ENCODE assay signal across 18 cellular contexts in the genomic region with DNA sequence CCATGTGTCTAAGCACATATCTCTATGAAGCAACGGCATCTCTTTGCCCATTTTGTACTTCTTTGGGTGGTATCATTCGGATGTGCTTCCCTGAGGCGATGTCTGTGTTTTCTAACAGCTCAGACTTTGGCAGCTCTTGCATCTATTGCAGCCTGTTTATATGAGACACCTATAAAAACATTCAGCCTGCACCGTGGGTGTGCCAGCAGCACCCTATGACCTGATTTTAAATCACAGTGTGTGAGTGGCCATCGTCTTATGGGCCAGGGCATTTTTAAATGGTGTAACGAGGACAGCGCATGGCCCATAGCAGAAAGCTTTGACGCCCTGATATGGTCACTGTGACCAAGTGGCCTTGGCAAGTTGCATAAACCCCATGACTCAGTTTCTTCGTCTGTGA. TPM values are rescaled to one million over a fixed set of nuclear protein-coding genes. Genes with fewer than 3 reads are reported as not detected.
A peak's percentile ranks its signal among the peaks of the same experiment; 100 is the strongest.
DNase-seq lines count a peak whose midpoint lies in the region; TF ChIP-seq lines count a peak whose summit lies in the region.
"Had no signal": no experiment of that assay in that cellular context is flagged by ENCODE, and none has a peak within 500 bp of the region (broad histone marks: within the 10 kb centered on the region; RNA-seq: fewer than 3 reads in every experiment).

No MANE protein-coding gene starts in this region.

- no peaks in the 10 kb centered on the region for H3K27me3 ChIP-seq in right atrium auricular region
- H3K27me3 ChIP-seq in skeletal muscle tissue (ENCODE audit: control insufficient read depth in 3 of 3, insufficient read depth in 3 of 3, low read length in 3 of 3): no peaks in the 10 kb centered on the region

- no peaks in the 10 kb centered on the region for H3K4me1 Mint-ChIP-seq in T-helper 2 cell treated with Interferon-gamma antibody and Interleukin-4, amounts not matched to agents 5 μg/mL and 100 μg/mL, for 36 hours (ENCODE audit: low read depth)
- H3K4me1 Mint-ChIP-seq: activated CD8-positive, alpha-beta memory T cell treated with anti-CD3 and anti-CD28 coated beads, Interleukin-2, amount 10 ng/mL, durations not matched to agents 7 days and 5 days; neural crest cell had no signal

- H3K9me3 Mint-ChIP-seq in T-helper 2 cell treated with Interferon-gamma antibody and Interleukin-4, amounts not matched to agents 5 μg/mL and 100 μg/mL, for 36 hours: peaks cover 10% of the 10 kb centered on the region

- H3K27me3 Mint-ChIP-seq in T-helper 2 cell treated with Interferon-gamma antibody and Interleukin-4, amounts not matched to agents 5 μg/mL and 100 μg/mL, for 36 hours (ENCODE audit: low read depth): peaks cover 1% of the 10 kb centered on the region

- H3K27ac ChIP-seq in right atrium auricular region: peak overlapping the region; percentile 72 to 76
- peak overlapping the region; percentile 5 for H3K27ac ChIP-seq in skeletal muscle tissue (ENCODE audit: low read depth, low read length)

- peaks cover 0 to 63% of the 10 kb centered on the region in 2 donors for H3K4me1 ChIP-seq in right atrium auricular region
- H3K4me1 ChIP-seq in skeletal muscle tissue (ENCODE audit: control insufficient read depth in 3 of 3, insufficient read depth in 3 of 3, low read length in 3 of 3): peaks cover 13 to 25% (median 22%) of the 10 kb centered on the region in 3 donors

- no peak overlapping the region for H3K27ac Mint-ChIP-seq in T-helper 2 cell treated with Interferon-gamma antibody and Interleukin-4, amounts not matched to agents 5 μg/mL and 100 μg/mL, for 36 hours
- H3K27ac Mint-ChIP-seq: activated CD8-positive, alpha-beta memory T cell treated with anti-CD3 and anti-CD28 coated beads, Interleukin-2, amount 10 ng/mL, durations not matched to agents 7 days and 5 days had no signal

- peak overlapping the region in 2 of 3 donors; percentile 1 to 35 for H3K9ac ChIP-seq in skeletal muscle tissue (ENCODE audit: low read depth in 1 of 3, low read length in 3 of 3)

- H3K4me3 Mint-ChIP-seq in T-helper 2 cell treated with Interferon-gamma antibody and Interleukin-4, amounts not matched to agents 5 μg/mL and 100 μg/mL, for 36 hours: no peak overlapping the region
- H3K4me3 Mint-ChIP-seq: activated CD8-positive, alpha-beta memory T cell treated with anti-CD3 and anti-CD28 coated beads, Interleukin-2, amount 10 ng/mL, durations not matched to agents 7 days and 5 days; neural crest cell had no signal

- peaks cover 5% of the 10 kb centered on the region for H3K36me3 Mint-ChIP-seq in T-helper 2 cell treated with Interferon-gamma antibody and Interleukin-4, amounts not matched to agents 5 μg/mL and 100 μg/mL, for 36 hours (ENCODE audit: low read depth)
- H3K36me3 Mint-ChIP-seq: activated CD8-positive, alpha-beta memory T cell treated with anti-CD3 and anti-CD28 coated beads, Interleukin-2, amount 10 ng/mL, durations not matched to agents 7 days and 5 days had no signal

- no peak overlapping the region for H3K4me3 ChIP-seq in choroid plexus epithelial cell (ENCODE audit: low read depth, low read length)
- no peak overlapping the region for H3K4me3 ChIP-seq in right atrium auricular region
- no peak overlapping the region for H3K4me3 ChIP-seq in skeletal muscle tissue (ENCODE audit: low read length in 3 of 3)
- H3K4me3 ChIP-seq: GM12878 had no signal

- no peak for TF ChIP-seq CTCF in choroid plexus epithelial cell (conservative IDR thresholded peaks at IDR 0.05; ENCODE audit: low read depth, low read length)
- no peak for TF ChIP-seq CTCF in right atrium auricular region (IDR thresholded peaks at IDR 0.05)

- H3K36me3 ChIP-seq in right atrium auricular region: peaks cover 4% of the 10 kb centered on the region
- no peaks in the 10 kb centered on the region for H3K36me3 ChIP-seq in skeletal muscle tissue (ENCODE audit: control insufficient read depth in 3 of 3, insufficient read depth in 3 of 3, low read length in 3 of 3)

- peaks cover 0 to 11% of the 10 kb centered on the region in 2 donors for H3K9me3 ChIP-seq in right atrium auricular region
- no peaks in the 10 kb centered on the region for H3K9me3 ChIP-seq in skeletal muscle tissue (ENCODE audit: control insufficient read depth in 3 of 3, low read length in 3 of 3)

- peak; percentile 35 for DNase-seq in M059J (ENCODE audit: low read depth)
- peak; percentile 37 for DNase-seq in choroid plexus epithelial cell (ENCODE audit: low read depth)
- no peak for DNase-seq in right atrium auricular region (ENCODE audit: low spot score)
- DNase-seq in NCI-H510A treated with DMSO at 0.1 percent for 48 hours (lab: John Stamatoyannopoulos, UW): no peak
- no peak for DNase-seq in activated CD8-positive, alpha-beta memory T cell treated with anti-CD3 and anti-CD28 coated beads for 24 hours
- no peak for DNase-seq in T-helper 2 cell treated with Interferon-gamma antibody and Interleukin-4, amounts not matched to agents 5 μg/mL and 100 μg/mL, for 36 hours (ENCODE audit: low spot score)
- DNase-seq in HK-2 (ENCODE audit: unreplicated experiment): no peak
- DNase-seq: activated CD8-positive, alpha-beta memory T cell treated with anti-CD3 and anti-CD28 coated beads, Interleukin-2, amount 10 ng/mL, durations not matched to agents 7 days and 5 days; activated gamma-delta T cell; dermis blood vessel endothelial cell; HCEC 1CT; mesendoderm; MV-4-11; NCI-H2081; NCI-H748 treated with DMSO at 0.1 percent for 48 hours had no signal

RNA-seq across cellular contexts. Expression of a gene that starts 12.9 kb away (rescaled TPM):
- total RNA-seq in M059J (2014; rRNA removed; shearing (Covaris generic)): 3.6 and 5.3 TPM in 2 replicates
- total RNA-seq in right atrium auricular region (10 to 100 TPM; 39.2 to 49.4 TPM), skeletal muscle tissue (7.8 TPM)

Comparison
In these comparisons a context has a peak if more than half of its experiments do, and no peak if none do; other contexts are left out.
1. DNase-seq: peak in M059J (single experiment) and choroid plexus epithelial cell (single experiment); none in right atrium auricular region (single experiment), NCI-H510A treated with DMSO at 0.1 percent for 48 hours (single experiment), activated CD8-positive, alpha-beta memory T cell treated with anti-CD3 and anti-CD28 coated beads for 24 hours (single experiment), T-helper 2 cell treated with Interferon-gamma antibody and Interleukin-4, amounts not matched to agents 5 μg/mL and 100 μg/mL, for 36 hours (single experiment) and HK-2 (single experiment).